Comparison of ENCODE assay signal across 8 cellular contexts in the genomic region with DNA sequence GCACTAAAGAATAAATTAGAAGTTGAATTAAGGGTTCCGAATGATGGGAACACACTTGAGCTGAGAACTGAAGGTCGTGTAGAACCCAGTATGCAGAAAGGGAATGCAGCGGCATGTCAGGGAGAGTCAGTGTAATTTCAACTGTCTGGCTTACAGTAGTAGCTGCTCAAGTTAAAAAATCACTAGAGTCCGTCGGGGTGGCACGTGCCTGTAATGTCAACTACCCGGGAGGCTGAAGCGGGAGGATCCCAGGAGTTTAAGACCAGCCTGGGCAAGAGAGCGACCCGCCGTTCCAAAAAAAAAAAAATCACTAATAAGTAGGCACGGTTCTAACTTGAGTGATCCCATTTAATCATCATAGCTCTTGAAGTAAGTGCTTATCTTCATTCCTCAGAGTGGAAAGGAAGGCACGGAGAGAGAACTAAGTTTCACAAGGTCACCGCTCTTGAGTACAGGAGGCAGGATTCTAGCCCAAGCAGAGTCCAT. TPM values are rescaled to one million over a fixed set of nuclear protein-coding genes. Genes with fewer than 3 reads are reported as not detected.
DNase-seq lines count a peak whose midpoint lies in the region; ATAC-seq and TF ChIP-seq lines count a peak whose summit lies in the region.

No MANE protein-coding gene starts in this region.

- H3K9me3 ChIP-seq in SJSA1 (replicated peaks) (no peaks in the 10 kb centered on the region), esophagus squamous epithelium (no peaks in the 10 kb centered on the region), parathyroid adenoma (ENCODE audit: control insufficient read depth, low read length) (no peaks in the 10 kb centered on the region)

- H3K4me2 ChIP-seq in parathyroid adenoma (ENCODE audit: low read length): peak overlapping the region; percentile 96

- CTCF ChIA-PET in Calu3 (lab: Charles Lee): interaction anchor here (0.6 to 1.0 kb wide), 2 partner anchors 53 to 214 kb away, joined by 3 read pairs; no protein-coding TSS in a partner anchor

- no peaks in the 10 kb centered on the region for H3K79me2 ChIP-seq in parathyroid adenoma

- no peaks in the 10 kb centered on the region for H3K9me3 Mint-ChIP-seq in Calu3 (ENCODE audit: low read depth, unreplicated experiment)

- H3K4me1 Mint-ChIP-seq in Calu3 (ENCODE audit: low read depth, unreplicated experiment): peaks cover 8% of the 10 kb centered on the region

- TF ChIP-seq CTCF in Calu3 (IDR thresholded peaks at IDR 0.05; ENCODE audit: unreplicated experiment) (no peak), esophagus squamous epithelium (IDR thresholded peaks at IDR 0.05) (no peak), parathyroid adenoma (IDR thresholded peaks at IDR 0.05) (no peak), GM10266 (IDR thresholded peaks at IDR 0.05; ENCODE audit: control insufficient read depth, insufficient read depth, low read depth, missing control alignments) (no peak)

- peaks cover 31% of the 10 kb centered on the region for H3K36me3 Mint-ChIP-seq in Calu3 (ENCODE audit: insufficient read depth, unreplicated experiment)

- H3K27ac Mint-ChIP-seq in Calu3 (ENCODE audit: unreplicated experiment): peak overlapping the region; percentile 100

- BruUV-seq in Calu3 (replicated peaks; lab: Mats Ljungman, UMichigan): no TSS peak

- H3K4me3 Mint-ChIP-seq in Calu3 (ENCODE audit: low read depth, unreplicated experiment): peak overlapping the region; percentile 84

- H3K4me1 ChIP-seq in SJSA1 (replicated peaks) (peaks cover 15% of the 10 kb centered on the region), esophagus squamous epithelium (peaks cover 11 to 53% (median 28%) of the 10 kb centered on the region in 3 donors), parathyroid adenoma (no peaks in the 10 kb centered on the region)

- peak overlapping the region; percentile 83 for H2AFZ ChIP-seq in parathyroid adenoma

- peaks cover 17% of the 10 kb centered on the region for H3K36me3 ChIP-seq in SJSA1
- H3K36me3 ChIP-seq in esophagus squamous epithelium: peaks cover 0 to 20% (median 0%) of the 10 kb centered on the region in 3 donors
- no peaks in the 10 kb centered on the region for H3K36me3 ChIP-seq in parathyroid adenoma (ENCODE audit: control insufficient read depth, insufficient read depth, low read length)

- H3K27me3 Mint-ChIP-seq in Calu3 (ENCODE audit: unreplicated experiment): no peaks in the 10 kb centered on the region

- no peaks in the 10 kb centered on the region for H3K27me3 ChIP-seq in SJSA1 (replicated peaks)
- H3K27me3 ChIP-seq in esophagus squamous epithelium: no peaks in the 10 kb centered on the region
- no peaks in the 10 kb centered on the region for H3K27me3 ChIP-seq in parathyroid adenoma (ENCODE audit: control insufficient read depth, insufficient read depth, low read length)

- H3K9ac ChIP-seq in parathyroid adenoma: no peak overlapping the region

- no peak for ATAC-seq in HG02759 (IDR thresholded peaks at IDR 0.05; ENCODE audit: unreplicated experiment)

- WGBS in esophagus squamous epithelium, 2 donors: 28 to 52% methylated on average over 14 of the region's 14 CpGs

- TF ChIP-seq POLR2A in esophagus squamous epithelium (IDR thresholded peaks at IDR 0.05): no peak

- no peak for DNase-seq in Calu3
- DNase-seq in SJSA1 (ENCODE audit: low read depth in 1 of 2, low spot score in 2 of 2): no peak
- no peak for DNase-seq in esophagus squamous epithelium (lab: John Stamatoyannopoulos, UW)
- no peak for DNase-seq in MV-4-11 (lab: John Stamatoyannopoulos, UW)
- no peak for DNase-seq in GM10266 (ENCODE audit: extremely low spot score)
- DNase-seq in glomerular visceral epithelial cell (ENCODE audit: extremely low spot score): no peak

- H3K27ac ChIP-seq in SJSA1: no peak overlapping the region
- peak overlapping the region; percentile 91 to 98 (median 96) for H3K27ac ChIP-seq in esophagus squamous epithelium
- peak overlapping the region; percentile 99 for H3K27ac ChIP-seq in parathyroid adenoma

- H3K4me3 ChIP-seq in SJSA1: peak overlapping the region; percentile 27
- peak overlapping the region in 3 of 4 donors; percentile 78 to 94 (median 90) for H3K4me3 ChIP-seq in esophagus squamous epithelium
- peak overlapping the region; percentile 92 for H3K4me3 ChIP-seq in parathyroid adenoma (ENCODE audit: low read depth, low read length)

- intact Hi-C loops in Calu3 (cut with micrococcal nuclease; ENCODE audit: unreplicated experiment): no loop called here
- intact Hi-C loops in esophagus squamous epithelium (cut with DNase I): loop anchor here (5.0 kb wide), 1 partner anchor 75 kb away; the partner anchor contains the start of genes CREB3 and TLN1

RNA-seq across cellular contexts. Expression of gene RMRP, which starts 0.9 kb away (rescaled TPM):
- 8,471 and 11,520 TPM in 2 replicates for total RNA-seq in Calu3 (2022)
- 432 and 826 TPM in 2 replicates for total RNA-seq in SJSA1 (2014; rRNA removed; shearing (Covaris generic))
- total RNA-seq in esophagus squamous epithelium: 1,000 to 10,000 TPM in 3 of 4 donors, 100 to 1,000 TPM in 1; 759 to 4,621 (median 3,503) TPM

RNA-seq across cellular contexts. Expression of gene CCDC107, which starts 1.2 kb away (rescaled TPM):
- total RNA-seq in Calu3 (2022): 7.9 and 8.0 TPM in 2 replicates
- total RNA-seq in SJSA1 (2014; rRNA removed; shearing (Covaris generic)): 2.8 and 7.9 TPM in 2 replicates
- 10 to 100 TPM in 3 of 4 donors, 1 to 10 TPM in 1; 6.6 to 19.6 (median 14.2) TPM for total RNA-seq in esophagus squamous epithelium

RNA-seq across cellular contexts. Expression of gene SIT1, which starts 6.2 kb away (rescaled TPM):
- total RNA-seq in Calu3 (2022) (not detected in 2 replicates), esophagus squamous epithelium (1 to 10 TPM in 3 of 4 donors, under 1 TPM in 1; 0.42 to 4.2 (median 1.5) TPM)
- total RNA-seq in SJSA1 (2014; rRNA removed; shearing (Covaris generic)): not detected in 2 replicates

RNA-seq across cellular contexts. Expression of gene ARHGEF39, which starts 8.1 kb away (rescaled TPM):
- 14.2 and 15.4 TPM in 2 replicates for total RNA-seq in Calu3 (2022)
- total RNA-seq in SJSA1 (2014; rRNA removed; shearing (Covaris generic)): 0.41 and 1.9 TPM in 2 replicates
- 10 to 100 TPM in 1 of 4 donors, 1 to 10 TPM in 3; 1.3 to 17.5 (median 5.1) TPM for total RNA-seq in esophagus squamous epithelium

RNA-seq across cellular contexts. Expression of gene CA9, which starts 16.8 kb away (rescaled TPM):
- total RNA-seq in Calu3 (2022): 0.64 and 0.76 TPM in 2 replicates
- total RNA-seq in SJSA1 (2014; rRNA removed; shearing (Covaris generic)): not detected in 2 replicates
- 1 to 10 TPM in 1 of 4 donors, not detected in 3; 2.2 TPM for total RNA-seq in esophagus squamous epithelium

Comparison
In these comparisons a context has a peak if more than half of its experiments do, and no peak if none do; other contexts are left out.
1. H3K4me3 ChIP-seq: peak in every context shown above with its lines; median percentile 92 in parathyroid adenoma; 90 in esophagus squamous epithelium; 27 in SJSA1.